14 cellular contexts compared by ENCODE assay signal in the genomic region with DNA sequence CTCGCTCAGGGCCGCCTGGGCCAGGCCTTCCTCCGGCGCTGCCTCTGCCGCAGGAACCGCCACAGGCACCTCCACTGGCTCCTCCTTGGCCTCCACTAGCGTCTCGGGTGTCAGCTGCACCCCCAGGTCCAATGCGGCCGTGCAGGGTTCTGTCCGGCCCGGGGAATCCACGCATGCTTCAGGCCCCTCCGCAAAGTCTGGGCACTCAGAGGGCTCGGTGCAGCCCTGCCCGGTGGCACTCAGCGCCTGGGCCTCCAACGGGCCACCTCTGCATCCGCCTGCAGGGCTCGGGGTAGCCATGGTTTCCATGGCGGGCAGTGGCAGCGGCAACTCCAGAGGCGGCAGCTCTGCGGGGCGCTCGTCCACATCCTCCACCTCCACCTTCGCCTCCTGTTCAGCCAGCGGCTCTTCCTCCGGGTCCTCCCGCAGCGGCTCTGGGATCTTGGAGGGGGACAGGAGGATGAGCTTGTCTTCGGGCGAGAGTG.
"Had no signal": no experiment of that assay in that cellular context is flagged by ENCODE, and none has a peak within 500 bp of the region (broad histone marks: within the 10 kb centered on the region; RNA-seq: fewer than 3 reads in every experiment).

No MANE protein-coding gene starts in this region.

- H3K9me3 ChIP-seq: neutrophil, pancreas, testis, tibial artery, upper lobe of left lung had no signal

- H3K4me3 Mint-ChIP-seq: natural killer cell had no signal

- DNase-seq: central memory CD4-positive, alpha-beta T cell; effector CD4-positive, alpha-beta T cell; kidney; natural killer cell; stimulated activated CD4-positive, alpha-beta T cell treated with anti-CD3 and anti-CD28 coated beads, Interleukin-2, amount 100 ng/mL, for 48 hours; stimulated activated naive CD4-positive, alpha-beta T cell; testis; tibial artery had no signal

- H3K4me3 ChIP-seq: dorsolateral prefrontal cortex, pancreas, testis, tibial artery, upper lobe of left lung had no signal

- H3K9me3 Mint-ChIP-seq: natural killer cell had no signal

- H3K36me3 ChIP-seq: neutrophil, pancreas had no signal

- H3K27me3 ChIP-seq: neutrophil, pancreas, testis, tibial artery, upper lobe of left lung had no signal

- H3K36me3 Mint-ChIP-seq: natural killer cell had no signal

- H3K27ac Mint-ChIP-seq: natural killer cell, progenitor cell of endocrine pancreas had no signal

- H3K27ac ChIP-seq: neutrophil, pancreas, tibial artery had no signal

- ATAC-seq: left lobe of liver, natural killer cell, pancreas had no signal

- H3K27me3 Mint-ChIP-seq: progenitor cell of endocrine pancreas had no signal

- H3K4me1 ChIP-seq: pancreas, tibial artery had no signal

- H3K4me1 Mint-ChIP-seq: natural killer cell had no signal
